ENCODE assay signal across 27 cellular contexts in the genomic region with DNA sequence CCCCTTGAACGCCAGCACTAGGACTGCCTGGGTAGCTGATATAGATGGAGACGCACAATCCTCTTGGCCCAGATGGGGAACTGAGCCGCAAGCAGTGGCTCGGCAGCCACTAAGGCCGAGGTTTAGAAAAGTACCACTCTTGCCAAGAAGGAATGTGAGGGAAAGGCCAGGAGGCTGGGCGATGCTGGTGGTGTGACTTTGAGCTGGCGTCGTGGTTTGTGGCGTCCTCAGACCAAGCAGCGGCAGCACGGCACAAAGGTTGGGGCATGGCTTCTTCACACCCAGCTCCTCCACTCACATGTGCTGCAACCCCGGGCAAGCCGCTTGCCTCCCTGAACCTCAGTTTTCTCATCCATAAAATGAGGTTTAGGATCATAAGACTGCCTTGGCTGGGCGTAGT.
"Had no signal": no experiment of that assay in that cellular context is flagged by ENCODE, and none has a peak within 500 bp of the region (broad histone marks: within the 10 kb centered on the region; RNA-seq: fewer than 3 reads in every experiment).

No MANE protein-coding gene starts in this region.

- ATAC-seq: activated CD4-positive, alpha-beta T cell treated with anti-CD3 and anti-CD28 coated beads for 36 hours; activated T-helper 17 cell treated with anti-CD3 and anti-CD28 coated beads, Interleukin-2, amount 50 U/mL, for 72 hours; heart right ventricle; left lung; naive thymus-derived CD8-positive, alpha-beta T cell; right cardiac atrium had no signal

- H3K9me3 Mint-ChIP-seq: activated B cell treated with CpG ODN at 0.5 μM for 24 hours; activated T-cell treated with anti-CD3 and anti-CD28 coated beads, Interleukin-2, amount 50 U/mL, for 24 hours; activated T-helper 17 cell treated with anti-CD3 and anti-CD28 coated beads, Interleukin-2, amount 50 U/mL, for 72 hours; immature natural killer cell; naive thymus-derived CD8-positive, alpha-beta T cell; type B pancreatic cell had no signal

- H3K27ac Mint-ChIP-seq: activated B cell treated with CpG ODN at 0.5 μM for 24 hours; activated CD4-positive, alpha-beta T cell treated with anti-CD3 and anti-CD28 coated beads for 36 hours; activated naive CD8-positive, alpha-beta T cell; activated T-cell treated with anti-CD3 and anti-CD28 coated beads, Interleukin-2, amount 50 U/mL, for 24 hours; activated T-helper 17 cell treated with anti-CD3 and anti-CD28 coated beads, Interleukin-2, amount 50 U/mL, for 72 hours; immature natural killer cell; type B pancreatic cell had no signal

- H3K4me1 Mint-ChIP-seq: activated CD4-positive, alpha-beta T cell treated with anti-CD3 and anti-CD28 coated beads for 36 hours; activated T-helper 17 cell treated with anti-CD3 and anti-CD28 coated beads, Interleukin-2, amount 50 U/mL, for 72 hours had no signal

- H3K9me3 ChIP-seq: heart right ventricle, left lung, neutrophil, pancreas, stomach had no signal

- H3K27me3 Mint-ChIP-seq: activated B cell treated with CpG ODN at 0.5 μM for 24 hours; activated CD4-positive, alpha-beta T cell treated with anti-CD3 and anti-CD28 coated beads for 36 hours; activated naive CD8-positive, alpha-beta T cell; activated T-cell treated with anti-CD3 and anti-CD28 coated beads, Interleukin-2, amount 50 U/mL, for 24 hours; activated T-helper 17 cell treated with anti-CD3 and anti-CD28 coated beads, Interleukin-2, amount 50 U/mL, for 72 hours; naive thymus-derived CD8-positive, alpha-beta T cell; type B pancreatic cell had no signal

- H3K4me1 ChIP-seq: pancreas had no signal

- H3K4me3 Mint-ChIP-seq: activated B cell treated with CpG ODN at 0.5 μM for 24 hours; activated CD4-positive, alpha-beta T cell treated with anti-CD3 and anti-CD28 coated beads for 36 hours; activated naive CD8-positive, alpha-beta T cell; activated T-cell treated with anti-CD3 and anti-CD28 coated beads, Interleukin-2, amount 50 U/mL, for 24 hours; activated T-helper 17 cell treated with anti-CD3 and anti-CD28 coated beads, Interleukin-2, amount 50 U/mL, for 72 hours; naive thymus-derived CD8-positive, alpha-beta T cell had no signal

- H3K27ac ChIP-seq: coronary artery, epithelial cell of prostate, heart right ventricle, left lung, neutrophil, pancreas, skin epidermis, stomach had no signal

- FAIRE-seq: bronchial epithelial cell, pancreas had no signal

- H3K4me3 ChIP-seq: coronary artery, heart right ventricle, left lung, lung, pancreas, skin epidermis, stomach had no signal

- DNase-seq: activated B cell treated with CpG ODN at 0.5 μM for 24 hours; activated CD4-positive, alpha-beta T cell treated with anti-CD3 and anti-CD28 coated beads for 36 hours; activated CD4-positive, alpha-beta T cell treated with anti-CD3 and anti-CD28 coated beads, Interleukin-2, amount 50 U/mL, for 4 hours; activated CD8-positive, alpha-beta memory T cell treated with anti-CD3 and anti-CD28 coated beads for 24 hours; activated CD8-positive, alpha-beta memory T cell treated with anti-CD3 and anti-CD28 coated beads, Interleukin-2, amount 50 U/mL, for 4 hours; activated T-cell treated with anti-CD3 and anti-CD28 coated beads, Interleukin-2, amount 50 U/mL, for 24 hours; amniotic stem cell; foreskin fibroblast; heart right ventricle; immature natural killer cell; kidney glomerular epithelial cell; left lung; naive thymus-derived CD8-positive, alpha-beta T cell; pancreas; right cardiac atrium; stimulated activated CD4-positive, alpha-beta T cell treated with anti-CD3 and anti-CD28 coated beads, Interleukin-1b, Interleukin-23, amount 100 ng/mL, for 48 hours; stomach; T1000 had no signal

- H3K36me3 ChIP-seq: pancreas had no signal

- H3K27me3 ChIP-seq: heart right ventricle, left lung, neutrophil, pancreas, stomach had no signal
